Comparison of ENCODE assay signal across 19 cellular contexts in the genomic region with DNA sequence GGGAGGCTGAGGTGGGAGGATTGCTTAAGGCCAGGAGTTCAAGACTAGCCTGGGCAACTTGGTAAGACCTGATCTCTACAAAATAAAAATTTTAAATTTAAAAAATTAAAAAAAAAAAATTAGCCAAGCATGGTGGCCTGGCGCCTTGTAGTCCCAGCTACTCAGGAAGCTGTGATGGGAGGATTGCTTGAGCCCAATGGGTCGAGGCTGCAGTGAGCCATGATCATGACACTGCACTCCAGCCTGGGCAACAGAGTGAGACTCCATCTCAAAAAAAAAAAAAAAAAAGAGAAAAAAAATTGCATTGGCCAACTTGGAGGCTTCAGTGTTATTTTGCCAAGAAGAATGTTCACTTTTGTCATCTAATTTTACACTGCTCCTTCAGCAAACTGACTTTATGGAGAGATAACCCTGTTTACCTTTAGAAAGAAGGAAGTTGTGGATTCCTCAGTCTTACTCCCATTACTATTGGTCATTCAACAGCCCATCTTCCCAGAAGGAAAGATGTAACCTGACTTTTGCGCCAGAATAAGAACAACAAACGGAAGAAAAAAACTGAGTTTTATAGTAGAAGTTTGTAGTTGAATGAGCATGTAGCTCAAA.
"Had no signal": no experiment of that assay in that cellular context is flagged by ENCODE, and none has a peak within 500 bp of the region (broad histone marks: within the 10 kb centered on the region; RNA-seq: fewer than 3 reads in every experiment).

No MANE protein-coding gene starts in this region.

- H3K27me3 Mint-ChIP-seq: natural killer cell treated with Interleukin-12 subunit alpha and Interleukin-12 subunit beta and Interleukin-15 and Interleukin-18, amount 100 ng/mL, for 72 hours had no signal

- FAIRE-seq: endometrium, frontal cortex, keratinocyte had no signal

- H3K9me3 Mint-ChIP-seq: natural killer cell treated with Interleukin-12 subunit alpha and Interleukin-12 subunit beta and Interleukin-15 and Interleukin-18, amount 100 ng/mL, for 72 hours had no signal

- DNase-seq: activated CD4-positive, alpha-beta T cell treated with anti-CD3 and anti-CD28 coated beads, Interleukin-2, amount 50 U/mL, for 1 hour; activated CD4-positive, CD25-positive, alpha-beta regulatory T cell treated with anti-CD3 and anti-CD28 coated beads, Interleukin-2, amount 50 U/mL, for 72 hours; activated naive CD4-positive, alpha-beta T cell; aorta; cerebellar nuclear complex; cortex of kidney; hypothalamus; lower lobe of right lung; sigmoid colon; stimulated activated naive CD4-positive, alpha-beta T cell treated with Interleukin-2 at 50 U/mL for 16 hours; T-helper 1 cell; T1000; transverse colon had no signal

- H2AFZ ChIP-seq: parathyroid adenoma had no signal

- ATAC-seq: lower lobe of right lung; natural killer cell treated with Interleukin-12 subunit alpha and Interleukin-12 subunit beta and Interleukin-15 and Interleukin-18, amount 100 ng/mL, for 72 hours had no signal

- H3K36me3 ChIP-seq: lower lobe of right lung, neutrophil, sigmoid colon, transverse colon had no signal

- H3K9me3 ChIP-seq: lower lobe of right lung, neutrophil, sigmoid colon, transverse colon had no signal

- H3K4me3 ChIP-seq: lower lobe of right lung, sigmoid colon, transverse colon had no signal

- H3K9ac ChIP-seq: parathyroid adenoma had no signal

- H3K27ac ChIP-seq: lower lobe of right lung, neutrophil, parathyroid adenoma, sigmoid colon, transverse colon had no signal

- H3K27me3 ChIP-seq: neutrophil, sigmoid colon, transverse colon had no signal
